1 cellular context compared by ENCODE assay signal in the genomic region with DNA sequence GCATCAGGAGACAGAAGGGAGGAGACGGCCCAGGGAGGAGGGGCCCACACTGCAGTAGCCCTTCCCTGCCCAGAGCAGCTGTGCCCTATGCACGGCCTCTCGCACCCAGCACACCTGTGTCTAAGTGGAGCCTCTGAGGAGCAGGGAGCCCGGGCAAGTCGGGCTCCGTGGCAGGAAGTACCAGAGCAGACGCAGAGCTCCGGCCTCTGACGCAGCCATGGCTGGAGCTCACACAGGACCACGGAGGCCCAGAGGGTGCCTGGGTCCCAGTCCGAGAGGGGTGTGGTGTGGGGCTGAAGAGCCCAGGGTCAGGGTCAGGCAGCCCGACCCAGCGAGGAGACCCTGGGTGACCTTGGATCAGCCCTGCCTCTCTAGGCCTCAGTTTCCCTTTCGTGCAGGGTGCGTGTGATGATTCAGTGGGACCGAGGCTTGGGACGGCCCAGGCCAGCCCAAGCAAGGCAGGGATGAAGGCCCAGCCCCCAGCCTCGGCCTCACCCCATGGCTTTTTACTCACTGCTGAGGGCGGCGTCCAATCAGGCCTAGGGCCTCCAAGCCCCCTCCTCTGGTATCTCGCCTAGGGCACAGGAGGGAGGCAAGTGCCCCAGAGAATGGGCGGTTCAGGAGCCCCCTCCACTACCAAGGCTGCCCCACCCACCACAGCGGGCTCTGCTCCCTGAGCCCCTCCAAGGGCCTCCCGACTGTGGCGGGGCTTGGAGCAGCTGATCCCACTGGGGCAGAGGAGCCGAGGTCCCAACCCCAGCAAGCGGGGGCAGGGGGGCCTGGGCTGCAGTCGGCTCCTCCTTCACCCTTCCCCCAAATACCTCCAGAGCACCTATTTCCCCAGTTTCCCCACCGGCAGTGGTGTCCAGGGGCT.
TF ChIP-seq lines count a peak whose summit lies in the region.

No MANE protein-coding gene starts in this region.

TF ChIP-seq in HCT116, 20 proteins besides CTCF, POLR2A, EP300 and RAD21:
- TF ChIP-seq ZBTB33 (IDR thresholded peaks at IDR 0.05; ENCODE audit: extremely low read depth, insufficient replicate concordance, low read length): no peak
- TF ChIP-seq EZH2phosphoT487 (IDR thresholded peaks at IDR 0.05; ENCODE audit: borderline replicate concordance): no peak
- no peak for TF ChIP-seq EZH2 (IDR thresholded peaks at IDR 0.05)
- no peak for TF ChIP-seq ELF1 (IDR thresholded peaks at IDR 0.05; ENCODE audit: borderline replicate concordance, low read depth)
- TF ChIP-seq, protein P1, sequence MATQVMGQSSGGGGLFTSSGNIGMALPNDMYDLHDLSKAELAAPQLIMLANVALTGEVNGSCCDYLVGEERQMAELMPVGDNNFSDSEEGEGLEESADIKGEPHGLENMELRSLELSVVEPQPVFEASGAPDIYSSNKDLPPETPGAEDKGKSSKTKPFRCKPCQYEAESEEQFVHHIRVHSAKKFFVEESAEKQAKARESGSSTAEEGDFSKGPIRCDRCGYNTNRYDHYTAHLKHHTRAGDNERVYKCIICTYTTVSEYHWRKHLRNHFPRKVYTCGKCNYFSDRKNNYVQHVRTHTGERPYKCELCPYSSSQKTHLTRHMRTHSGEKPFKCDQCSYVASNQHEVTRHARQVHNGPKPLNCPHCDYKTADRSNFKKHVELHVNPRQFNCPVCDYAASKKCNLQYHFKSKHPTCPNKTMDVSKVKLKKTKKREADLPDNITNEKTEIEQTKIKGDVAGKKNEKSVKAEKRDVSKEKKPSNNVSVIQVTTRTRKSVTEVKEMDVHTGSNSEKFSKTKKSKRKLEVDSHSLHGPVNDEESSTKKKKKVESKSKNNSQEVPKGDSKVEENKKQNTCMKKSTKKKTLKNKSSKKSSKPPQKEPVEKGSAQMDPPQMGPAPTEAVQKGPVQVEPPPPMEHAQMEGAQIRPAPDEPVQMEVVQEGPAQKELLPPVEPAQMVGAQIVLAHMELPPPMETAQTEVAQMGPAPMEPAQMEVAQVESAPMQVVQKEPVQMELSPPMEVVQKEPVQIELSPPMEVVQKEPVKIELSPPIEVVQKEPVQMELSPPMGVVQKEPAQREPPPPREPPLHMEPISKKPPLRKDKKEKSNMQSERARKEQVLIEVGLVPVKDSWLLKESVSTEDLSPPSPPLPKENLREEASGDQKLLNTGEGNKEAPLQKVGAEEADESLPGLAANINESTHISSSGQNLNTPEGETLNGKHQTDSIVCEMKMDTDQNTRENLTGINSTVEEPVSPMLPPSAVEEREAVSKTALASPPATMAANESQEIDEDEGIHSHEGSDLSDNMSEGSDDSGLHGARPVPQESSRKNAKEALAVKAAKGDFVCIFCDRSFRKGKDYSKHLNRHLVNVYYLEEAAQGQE (IDR thresholded peaks at IDR 0.05; ENCODE audit: low read depth): no peak
- TF ChIP-seq FOSL1 (IDR thresholded peaks at IDR 0.05; ENCODE audit: low read depth): no peak
- no peak for TF ChIP-seq MAX (IDR thresholded peaks at IDR 0.05)
- no peak for TF ChIP-seq ATF3 (IDR thresholded peaks at IDR 0.05)
- TF ChIP-seq ZFX (IDR thresholded peaks at IDR 0.05): no peak
- TF ChIP-seq SIN3A (IDR thresholded peaks at IDR 0.05; ENCODE audit: low read depth): no peak
- no peak for TF ChIP-seq ZNF274 (IDR thresholded peaks at IDR 0.05; ENCODE audit: low read depth, low read length)
- no peak for TF ChIP-seq YY1 (IDR thresholded peaks at IDR 0.05; ENCODE audit: extremely low read depth, insufficient replicate concordance, low read depth, low read length)
- TF ChIP-seq JUND (IDR thresholded peaks at IDR 0.05): no peak
- no peak for TF ChIP-seq SP1 (IDR thresholded peaks at IDR 0.05; ENCODE audit: low read depth)
- TF ChIP-seq SRF (IDR thresholded peaks at IDR 0.05; ENCODE audit: low read depth): no peak
- no peak for TF ChIP-seq POLR2AphosphoS5 (IDR thresholded peaks at IDR 0.05; ENCODE audit: low read depth, low read length)
- no peak for TF ChIP-seq TCF7L2 (IDR thresholded peaks at IDR 0.05; ENCODE audit: borderline replicate concordance, extremely low read depth, insufficient read depth, insufficient read length)
- TF ChIP-seq EGR1 (IDR thresholded peaks at IDR 0.05; ENCODE audit: low read depth): no peak
- no peak for TF ChIP-seq CEBPB (IDR thresholded peaks at IDR 0.05; ENCODE audit: low read depth)
